9 cellular contexts compared by ENCODE assay signal in the genomic region with DNA sequence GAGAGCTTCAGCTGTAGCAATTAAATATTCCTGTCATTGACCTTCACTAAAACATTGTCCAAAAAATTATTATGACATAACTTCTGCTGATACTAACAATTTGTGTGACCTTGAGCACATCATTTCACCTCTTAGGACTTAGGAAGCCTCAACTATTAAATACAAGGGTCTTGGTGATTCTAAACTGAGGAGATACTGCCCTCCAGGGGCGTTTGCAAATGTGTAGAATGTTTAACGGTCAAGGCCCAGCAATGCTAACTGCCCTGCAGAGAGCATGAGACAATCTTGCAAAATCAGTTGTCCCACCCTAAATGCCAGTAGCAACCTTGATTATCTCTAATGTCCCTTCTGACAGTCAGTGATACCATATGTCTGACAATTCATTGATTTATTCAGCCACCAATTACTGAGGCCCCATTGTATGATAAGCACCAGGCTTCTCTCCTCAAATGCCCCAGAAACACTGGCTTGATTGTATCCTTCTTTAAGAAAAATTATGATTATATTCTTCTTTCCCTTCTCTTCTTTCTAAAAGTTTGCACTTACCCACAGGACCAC.
A peak's percentile ranks its signal among the peaks of the same experiment; 100 is the strongest.
DNase-seq lines count a peak whose midpoint lies in the region; ATAC-seq and TF ChIP-seq lines count a peak whose summit lies in the region.
"Had no signal": no experiment of that assay in that cellular context is flagged by ENCODE, and none has a peak within 500 bp of the region (broad histone marks: within the 10 kb centered on the region; RNA-seq: fewer than 3 reads in every experiment).

No MANE protein-coding gene starts in this region.

- H3K27ac ChIP-seq in psoas muscle: no peak overlapping the region

- no peaks in the 10 kb centered on the region for H3K36me3 ChIP-seq in psoas muscle (ENCODE audit: insufficient read depth in 1 of 2, low read depth in 1 of 2)

- no peaks in the 10 kb centered on the region for H3K9me3 ChIP-seq in psoas muscle

- intact Hi-C loops in psoas muscle (cut with DNase I): loop anchor here (2.0 to 5.0 kb wide), 3 partner anchors 287 to 293 kb away; no protein-coding TSS in a partner anchor

- H3K27me3 ChIP-seq in psoas muscle (ENCODE audit: insufficient read depth in 3 of 3, low read length in 2 of 3): no peaks in the 10 kb centered on the region

- 20 to 27% (median 21%) methylated on average over 2 of the region's 2 CpGs for WGBS in psoas muscle, 3 donors

- H3K4me3 ChIP-seq in psoas muscle: no peak overlapping the region

- ATAC-seq in GM21360 (IDR thresholded peaks at IDR 0.05; ENCODE audit: unreplicated experiment) (peak; percentile 75), psoas muscle (peak; percentile 52 to 83 (median 67)), HG02763 (IDR thresholded peaks at IDR 0.05; ENCODE audit: unreplicated experiment) (no peak), GM21576 (IDR thresholded peaks at IDR 0.05; ENCODE audit: unreplicated experiment) (no peak)

- H3K4me1 ChIP-seq in psoas muscle: no peaks in the 10 kb centered on the region

- peak; percentile 60 for TF ChIP-seq CTCF in psoas muscle (IDR thresholded peaks at IDR 0.05)

- DNase-seq in NCI-H1092 treated with DMSO at 0.1 percent for 48 hours (lab: John Stamatoyannopoulos, UW) (peak; percentile 24), epidermal melanocyte (ENCODE audit: insufficient read length, low spot score) (peak; percentile 25), psoas muscle (no peak), GOT3 (lab: John Stamatoyannopoulos, UW) (no peak), AML-193 (lab: John Stamatoyannopoulos, UW) (no peak)
- DNase-seq: NCI-H1436 treated with DMSO at 0.1 percent for 48 hours had no signal

Comparison
In these comparisons a context has a peak if more than half of its experiments do, and no peak if none do; other contexts are left out.
1. ATAC-seq: peak in GM21360 (single experiment) and psoas muscle (4 of 4); none in HG02763 (single experiment) and GM21576 (single experiment).
2. DNase-seq: peak in NCI-H1092 treated with DMSO at 0.1 percent for 48 hours (single experiment) and epidermal melanocyte (single experiment); none in psoas muscle (0 of 2), GOT3 (single experiment) and AML-193 (0 of 2).